ENCODE assay signal across 13 cellular contexts in the genomic region with DNA sequence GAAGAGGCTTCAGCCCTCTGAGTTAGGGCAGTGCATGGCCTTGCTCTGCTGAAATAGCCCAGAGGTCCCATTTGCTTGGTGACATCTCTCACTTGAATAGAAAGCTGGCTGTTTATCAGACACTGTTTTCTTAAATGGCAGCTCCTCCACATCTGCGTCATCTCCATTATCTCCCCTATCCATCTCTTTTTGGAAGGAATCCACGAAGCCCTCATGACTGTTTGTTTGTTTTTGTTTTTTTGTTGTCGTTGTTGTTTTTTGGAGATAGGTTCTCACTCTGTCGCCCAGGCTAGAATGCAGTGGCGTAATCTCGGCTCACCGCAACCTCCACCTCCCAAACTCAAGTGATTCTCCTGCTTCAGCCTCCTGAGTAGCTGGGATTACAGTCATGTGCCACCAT. TPM values are rescaled to one million over a fixed set of nuclear protein-coding genes. Genes with fewer than 3 reads are reported as not detected.
DNase-seq lines count a peak whose midpoint lies in the region; ATAC-seq, FAIRE-seq and TF ChIP-seq lines count a peak whose summit lies in the region.
"Had no signal": no experiment of that assay in that cellular context is flagged by ENCODE, and none has a peak within 500 bp of the region (broad histone marks: within the 10 kb centered on the region; RNA-seq: fewer than 3 reads in every experiment).

No MANE protein-coding gene starts in this region.

- H3K79me2 ChIP-seq in K562 (ENCODE audit: control insufficient read depth, insufficient read depth, low read length) = peaks cover 66% of the 10 kb centered on the region

- peak overlapping the region; percentile 98 for H3K4me2 ChIP-seq in K562 (ENCODE audit: insufficient read depth, low read length)

- no TSS peak for BruUV-seq in K562 (replicated peaks; lab: Mats Ljungman, UMichigan)
- no TSS peak for BruUV-seq in MCF 10A (replicated peaks; lab: Mats Ljungman, UMichigan)

- H3K27ac Mint-ChIP-seq in naive thymus-derived CD8-positive, alpha-beta T cell = peak overlapping the region; percentile 79 to 94 (median 86)
- no peak overlapping the region for H3K27ac Mint-ChIP-seq in MCF 10A (ENCODE audit: low read depth, unreplicated experiment)

- FAIRE-seq in K562 (lab: Jason Lieb, UNC) = no peak

- in situ Hi-C loops in K562 (cut with MboI) = no loop called here

- DNase-seq in AG04450 (ENCODE audit: low read depth, low spot score) (no peak), HFF-Myc (ENCODE audit: extremely low read depth, low read depth) (no peak), K562 (ENCODE audit: extremely low read depth in 1 of 4, low spot score in 3 of 4) (no peak), NCI-H446 treated with DMSO at 0.1 percent for 48 hours (lab: John Stamatoyannopoulos, UW) (no peak), MCF 10A (ENCODE audit: unreplicated experiment) (no peak)
- no peak for DNase-seq in naive thymus-derived CD8-positive, alpha-beta T cell
- DNase-seq: DMS153; NCI-H2029; SIG-M5; stimulated activated CD8-positive, alpha-beta memory T cell treated with anti-CD3 and anti-CD28 coated beads, Interleukin-4, amount 100 ng/mL, for 48 hours had no signal

- CTCF ChIA-PET in AG04450 (lab: Charles Lee) = no interaction called here
- CTCF ChIA-PET in K562 (lab: Yijun Ruan, JAX; ENCODE audit: low intra/inter-chr PET ratio) = no interaction called here
- CTCF ChIA-PET in MCF 10A (lab: Yijun Ruan, JAX) = interaction anchor here (0.5 kb wide), 1 partner anchor 298 kb away, joined by 3 read pairs; no protein-coding TSS in a partner anchor

- no peaks in the 10 kb centered on the region for H3K9me1 ChIP-seq in K562 (ENCODE audit: control insufficient read depth, insufficient read depth, low read length)

- no peaks in the 10 kb centered on the region for H3K27me3 Mint-ChIP-seq in naive thymus-derived CD8-positive, alpha-beta T cell
- H3K27me3 Mint-ChIP-seq in MCF 10A (ENCODE audit: insufficient read depth, unreplicated experiment) = no peaks in the 10 kb centered on the region

- H3K27ac ChIP-seq in AG04450 (ENCODE audit: low read depth, low read length) (no peak overlapping the region), K562 (ENCODE audit: extremely low read depth, low read depth, low read length) (no peak overlapping the region)

- ATAC-seq in K562 (no peak), HG03045 (IDR thresholded peaks at IDR 0.05; ENCODE audit: unreplicated experiment) (no peak), HG02884 (IDR thresholded peaks at IDR 0.05; ENCODE audit: unreplicated experiment) (no peak)
- ATAC-seq in naive thymus-derived CD8-positive, alpha-beta T cell = no peak

- H3K36me3 ChIP-seq in K562 (ENCODE audit: control insufficient read depth, insufficient read depth, low read length) = peaks cover 3% of the 10 kb centered on the region; the same call in 2 of the 3 replicates

- no peak overlapping the region; a peak in 1 of 4 replicates for H3K9ac ChIP-seq in K562 (ENCODE audit: insufficient read depth in 1 of 2, low read depth in 2 of 2, low read length in 2 of 2)

- peaks cover 23 to 28% of the 10 kb centered on the region in 2 experiments; a peak in 4 of 5 replicates for H3K4me1 ChIP-seq in K562 (replicated peaks in 1 of 2; ENCODE audit: control insufficient read depth in 2 of 2, insufficient read depth in 2 of 2, low read length in 2 of 2)

- peak overlapping the region; percentile 96 for H3K4me3 ChIP-seq in AG04450 (ENCODE audit: low read depth, low read length)
- H3K4me3 ChIP-seq in HFF-Myc (replicated peaks; ENCODE audit: low read depth, low read length) = peak overlapping the region; percentile 77; the same call in 1 of the 2 replicates
- H3K4me3 ChIP-seq in K562 = no peak overlapping the region

- H4K20me1 ChIP-seq in K562 (replicated peaks; ENCODE audit: control insufficient read depth, insufficient read depth, low read length) = peaks cover 12% of the 10 kb centered on the region

- TF ChIP-seq POLR2A in K562 (conservative IDR thresholded peaks at IDR 0.05) = no peak

- peak overlapping the region; percentile 71 to 97 (median 85) for H3K4me3 Mint-ChIP-seq in naive thymus-derived CD8-positive, alpha-beta T cell
- H3K4me3 Mint-ChIP-seq in MCF 10A (ENCODE audit: unreplicated experiment) = no peak overlapping the region

- peaks cover 30 to 68% (median 53%) of the 10 kb centered on the region in 4 donors for H3K4me1 Mint-ChIP-seq in naive thymus-derived CD8-positive, alpha-beta T cell
- H3K4me1 Mint-ChIP-seq in MCF 10A (ENCODE audit: insufficient read depth, unreplicated experiment) = peaks cover 31% of the 10 kb centered on the region

- TF ChIP-seq RAD21 in K562 (CRISPR knock-in tag; conservative IDR thresholded peaks at IDR 0.05 in 1 of 2, IDR thresholded peaks at IDR 0.05 in 1 of 2) = no peak

- TF ChIP-seq CTCF in AG04450 (IDR thresholded peaks at IDR 0.05; ENCODE audit: low read depth, low read length) (no peak), HFF-Myc (IDR thresholded peaks at IDR 0.05; ENCODE audit: low read depth, low read length, missing control alignments) (no peak), K562 (IDR thresholded peaks at IDR 0.05 in 2 of 3, conservative IDR thresholded peaks at IDR 0.05 in 1 of 3; ENCODE audit: insufficient read depth in 2 of 3, low read depth in 1 of 3, low read length in 3 of 3) (no peak), MCF 10A (IDR thresholded peaks at IDR 0.05; ENCODE audit: unreplicated experiment) (no peak)

- H3K9me3 ChIP-seq in AG04450 (ENCODE audit: control insufficient read depth, insufficient read depth, low read length) (no peaks in the 10 kb centered on the region), K562 (replicated peaks; ENCODE audit: control insufficient read depth, insufficient read depth, low read depth, low read length) (no peaks in the 10 kb centered on the region)

- H3K36me3 Mint-ChIP-seq in naive thymus-derived CD8-positive, alpha-beta T cell = no peaks in the 10 kb centered on the region
- H3K36me3 Mint-ChIP-seq in MCF 10A (ENCODE audit: insufficient read depth, unreplicated experiment) = peaks cover 17% of the 10 kb centered on the region

- H3K27me3 ChIP-seq in AG04450 (ENCODE audit: control insufficient read depth, insufficient read depth, low read length) (no peaks in the 10 kb centered on the region), K562 (ENCODE audit: control insufficient read depth in 2 of 2, insufficient read depth in 2 of 2, low read length in 2 of 2) (no peaks in the 10 kb centered on the region)

- intact Hi-C loops in K562 (cut with micrococcal nuclease) (no loop called here), MCF 10A (cut with micrococcal nuclease) (no loop called here)

- H2AFZ ChIP-seq in K562 (ENCODE audit: low read depth, low read length) = no peak overlapping the region

- no peak for TF ChIP-seq EP300 in K562 (IDR thresholded peaks at IDR 0.05; ENCODE audit: low read length)

- 62% methylated on average over 7 of the region's 7 CpGs for WGBS in K562 (ENCODE audit: insufficient coverage, low coverage, missing lambda C conversion rate)

- no peaks in the 10 kb centered on the region for H3K9me3 Mint-ChIP-seq in naive thymus-derived CD8-positive, alpha-beta T cell
- H3K9me3 Mint-ChIP-seq in MCF 10A (ENCODE audit: unreplicated experiment) = no peaks in the 10 kb centered on the region

- POLR2A ChIA-PET in AG04450 (lab: Yijun Ruan, JAX) (no interaction called here), K562 (lab: Yijun Ruan, JAX) (interaction anchor here (0.6 to 1.4 kb wide), 6 partner anchors 10 to 286 kb away, joined by 3 to 6 read pairs (median 4); a partner anchor contains a TSS), MCF 10A (lab: Yijun Ruan, JAX) (interaction anchor here (0.5 to 2.5 kb wide), 3 partner anchors 16 to 187 kb away, joined by 3 to 12 read pairs (median 5); a partner anchor contains a TSS)
- POLR2A ChIA-PET in naive thymus-derived CD8-positive, alpha-beta T cell (lab: Charles Lee) = interaction anchor here (0.6 to 3.4 kb wide), 7 partner anchors 14 to 401 kb away, joined by 3 to 9 read pairs (median 4); a partner anchor contains a TSS

RNA-seq across cellular contexts. Expression of a gene that starts 16.6 kb away (rescaled TPM):
- polyA plus RNA-seq in AG04450 (2011; rRNA removed) (23.1 and 28.8 TPM in 2 replicates), K562 (2011; rRNA removed) (16.0 and 17.2 TPM in 2 replicates), K562 (2014; fragmentation: Illumina TruSeq; extraction: Trizol) (41.8 and 49.4 TPM in 2 replicates), K562 (2014; fragmentation: Nextera tagmentation; extraction: Ambion mirVana) (1 to 10 TPM; 2.1 to 2.3 TPM), K562 (2014; rRNA removed) (21.6 and 25.1 TPM in 2 replicates)
- polyA minus RNA-seq in AG04450 (2011; rRNA and poly(A)+ RNA removed) = 15.8 and 16.3 TPM in 2 replicates
- 23.6 and 31.0 TPM in 2 replicates for total RNA-seq in K562 (2011; cell fraction: chromatin; rRNA removed; ENCODE audit: low replicate concordance)
- total RNA-seq in K562 (2011; cell fraction: nucleolus; rRNA removed) = 14.6 and 17.7 TPM in 2 replicates
- total RNA-seq in K562 (2011; cell fraction: nucleoplasm; rRNA removed) = 16.4 and 21.2 TPM in 2 replicates
- total RNA-seq in K562 (2014; rRNA removed) (9.5 and 13.7 TPM in 2 replicates), K562 (2014; rRNA removed; fragmentation: Illumina TruSeq; extraction: Trizol) (9.7 and 13.8 TPM in 2 replicates), K562 (2015; rRNA removed; fragmentation: Illumina TruSeq; extraction: Trizol) (10.3 and 11.9 TPM in 2 replicates), K562 (2021) (34.4 and 35.4 TPM in 2 replicates), MCF 10A (2022) (38.6 and 40.8 TPM in 2 replicates)
- 13.5 and 27.6 TPM in 2 replicates for polyA plus RNA-seq in K562 (2011; cell fraction: cytosol; rRNA removed)
- 13.9 and 22.0 TPM in 2 replicates for polyA plus RNA-seq in K562 (2011; cell fraction: nucleus; rRNA removed)
- 28.6 and 41.3 TPM in 2 replicates for polyA plus RNA-seq in K562 (2012)
- 13.7 and 14.0 TPM in 2 replicates for polyA minus RNA-seq in K562 (2011; rRNA and poly(A)+ RNA removed)
- 15.2 and 15.6 TPM in 2 replicates for polyA minus RNA-seq in K562 (2011; cell fraction: cytosol; rRNA and poly(A)+ RNA removed)
- polyA minus RNA-seq in K562 (2011; cell fraction: nucleus; rRNA and poly(A)+ RNA removed) = 5.9 and 8.3 TPM in 2 replicates
- total RNA-seq in naive thymus-derived CD8-positive, alpha-beta T cell = 10 to 100 TPM; 68.5 to 74.4 TPM
- polyA plus RNA-seq in naive thymus-derived CD8-positive, alpha-beta T cell = 10 to 100 TPM; 36.9 to 56.1 (median 44.4) TPM

RNA-seq across cellular contexts. Expression of a gene that starts 16.8 kb away (rescaled TPM):
- polyA plus RNA-seq in AG04450 (2011; rRNA removed) (1.6 and 1.8 TPM in 2 replicates), K562 (2011; rRNA removed) (0.17 and 0.57 TPM in 2 replicates), K562 (2014; fragmentation: Illumina TruSeq; extraction: Trizol) (0.29 and 0.43 TPM in 2 replicates), K562 (2014; fragmentation: Nextera tagmentation; extraction: Ambion mirVana) (under 1 TPM; 0.14 to 0.31 TPM), K562 (2014; rRNA removed) (0.32 and 0.34 TPM in 2 replicates)
- 1.7 and 2.4 TPM in 2 replicates for polyA minus RNA-seq in AG04450 (2011; rRNA and poly(A)+ RNA removed)
- 0.67 and 1.7 TPM in 2 replicates for total RNA-seq in K562 (2011; cell fraction: chromatin; rRNA removed; ENCODE audit: low replicate concordance)
- 0.53 and 0.67 TPM in 2 replicates for total RNA-seq in K562 (2011; cell fraction: nucleolus; rRNA removed)
- total RNA-seq in K562 (2011; cell fraction: nucleoplasm; rRNA removed) = 0.95 and 1.5 TPM in 2 replicates
- total RNA-seq in K562 (2014; rRNA removed) (0.20 and 0.68 TPM in 2 replicates), K562 (2014; rRNA removed; fragmentation: Illumina TruSeq; extraction: Trizol) (0.58 and 0.70 TPM in 2 replicates), K562 (2015; rRNA removed; fragmentation: Illumina TruSeq; extraction: Trizol) (0.57 and 0.62 TPM in 2 replicates), K562 (2021) (0.36 and 0.42 TPM in 2 replicates), MCF 10A (2022) (2.3 and 2.5 TPM in 2 replicates)
- polyA plus RNA-seq in K562 (2011; cell fraction: cytosol; rRNA removed) = 0.03 and 0.22 TPM in 2 replicates
- polyA plus RNA-seq in K562 (2011; cell fraction: nucleus; rRNA removed) = 0.27 and 0.73 TPM in 2 replicates
- polyA plus RNA-seq in K562 (2012) = 0.29 and 0.30 TPM in 2 replicates
- polyA minus RNA-seq in K562 (2011; rRNA and poly(A)+ RNA removed) = 0.32 and 1.0 TPM in 2 replicates
- 0.18 and 0.19 TPM in 2 replicates for polyA minus RNA-seq in K562 (2011; cell fraction: cytosol; rRNA and poly(A)+ RNA removed)
- polyA minus RNA-seq in K562 (2011; cell fraction: nucleus; rRNA and poly(A)+ RNA removed) = 0.13 and 0.89 TPM in 2 replicates
- 1 to 10 TPM; 5.7 to 5.8 TPM for total RNA-seq in naive thymus-derived CD8-positive, alpha-beta T cell
- 1 to 10 TPM; 1.1 to 2.3 (median 1.9) TPM for polyA plus RNA-seq in naive thymus-derived CD8-positive, alpha-beta T cell

RNA-seq across cellular contexts. Expression of a gene that starts 35.2 kb away (rescaled TPM):
- polyA plus RNA-seq in AG04450 (2011; rRNA removed) (not detected in 2 replicates), K562 (2011; rRNA removed) (not detected in 2 replicates), K562 (2014; fragmentation: Illumina TruSeq; extraction: Trizol) (not detected in 2 replicates), K562 (2014; fragmentation: Nextera tagmentation; extraction: Ambion mirVana) (not detected), K562 (2014; rRNA removed) (not detected in 2 replicates)
- polyA minus RNA-seq in AG04450 (2011; rRNA and poly(A)+ RNA removed) = not detected in 2 replicates
- total RNA-seq in K562 (2011; cell fraction: chromatin; rRNA removed; ENCODE audit: low replicate concordance) = not detected in 2 replicates
- not detected in 2 replicates for total RNA-seq in K562 (2011; cell fraction: nucleolus; rRNA removed)
- total RNA-seq in K562 (2011; cell fraction: nucleoplasm; rRNA removed) = not detected in 2 replicates
- total RNA-seq in K562 (2014; rRNA removed) (not detected in 2 replicates), K562 (2014; rRNA removed; fragmentation: Illumina TruSeq; extraction: Trizol) (not detected in 2 replicates), K562 (2015; rRNA removed; fragmentation: Illumina TruSeq; extraction: Trizol) (not detected in 2 replicates), K562 (2021) (not detected in 2 replicates), MCF 10A (2022) (not detected in 2 replicates)
- not detected in 2 replicates for polyA plus RNA-seq in K562 (2011; cell fraction: cytosol; rRNA removed)
- polyA plus RNA-seq in K562 (2011; cell fraction: nucleus; rRNA removed) = not detected in 2 replicates
- polyA plus RNA-seq in K562 (2012) = not detected in 2 replicates
- polyA minus RNA-seq in K562 (2011; rRNA and poly(A)+ RNA removed) = not detected in 2 replicates
- polyA minus RNA-seq in K562 (2011; cell fraction: cytosol; rRNA and poly(A)+ RNA removed) = not detected in 2 replicates
- not detected in 2 replicates for polyA minus RNA-seq in K562 (2011; cell fraction: nucleus; rRNA and poly(A)+ RNA removed)
- not detected for total RNA-seq in naive thymus-derived CD8-positive, alpha-beta T cell
- under 1 TPM in 1 of 3 donors, not detected in 2; 0.26 TPM for polyA plus RNA-seq in naive thymus-derived CD8-positive, alpha-beta T cell
- total RNA-seq: activated CD8-positive, alpha-beta memory T cell treated with anti-CD3 and anti-CD28 coated beads for 36 hours had no signal

RNA-seq across cellular contexts. Expression of a gene that starts 40.7 kb away (rescaled TPM):
- polyA plus RNA-seq in AG04450 (2011; rRNA removed) (28.9 and 38.6 TPM in 2 replicates), K562 (2011; rRNA removed) (2.2 and 7.8 TPM in 2 replicates), K562 (2014; fragmentation: Illumina TruSeq; extraction: Trizol) (5.9 and 8.3 TPM in 2 replicates), K562 (2014; fragmentation: Nextera tagmentation; extraction: Ambion mirVana) (10 to 100 TPM; 11.1 to 17.6 TPM), K562 (2014; rRNA removed) (4.9 and 6.6 TPM in 2 replicates)
- polyA minus RNA-seq in AG04450 (2011; rRNA and poly(A)+ RNA removed) = 28.3 and 29.8 TPM in 2 replicates
- 4.7 and 8.8 TPM in 2 replicates for total RNA-seq in K562 (2011; cell fraction: chromatin; rRNA removed; ENCODE audit: low replicate concordance)
- total RNA-seq in K562 (2011; cell fraction: nucleolus; rRNA removed) = 2.0 and 3.0 TPM in 2 replicates
- total RNA-seq in K562 (2011; cell fraction: nucleoplasm; rRNA removed) = 3.7 and 4.2 TPM in 2 replicates
- total RNA-seq in K562 (2014; rRNA removed) (4.8 and 6.8 TPM in 2 replicates), K562 (2014; rRNA removed; fragmentation: Illumina TruSeq; extraction: Trizol) (10.8 and 11.0 TPM in 2 replicates), K562 (2015; rRNA removed; fragmentation: Illumina TruSeq; extraction: Trizol) (6.9 TPM in 2 replicates), K562 (2021) (6.2 and 6.7 TPM in 2 replicates), MCF 10A (2022) (29.5 and 33.1 TPM in 2 replicates)
- polyA plus RNA-seq in K562 (2011; cell fraction: cytosol; rRNA removed) = 1.1 and 1.7 TPM in 2 replicates
- polyA plus RNA-seq in K562 (2011; cell fraction: nucleus; rRNA removed) = 3.2 and 3.3 TPM in 2 replicates
- polyA plus RNA-seq in K562 (2012) = 5.3 and 6.6 TPM in 2 replicates
- 9.2 and 14.1 TPM in 2 replicates for polyA minus RNA-seq in K562 (2011; rRNA and poly(A)+ RNA removed)
- 2.0 and 6.1 TPM in 2 replicates for polyA minus RNA-seq in K562 (2011; cell fraction: cytosol; rRNA and poly(A)+ RNA removed)
- polyA minus RNA-seq in K562 (2011; cell fraction: nucleus; rRNA and poly(A)+ RNA removed) = 3.0 and 3.2 TPM in 2 replicates
- total RNA-seq in naive thymus-derived CD8-positive, alpha-beta T cell = 10 to 100 TPM; 26.4 to 28.3 TPM
- polyA plus RNA-seq in naive thymus-derived CD8-positive, alpha-beta T cell = 10 to 100 TPM; 37.6 to 43.1 (median 38.1) TPM

RNA-seq across cellular contexts. Expression of a gene that starts 59.1 kb away (rescaled TPM):
- polyA plus RNA-seq in AG04450 (2011; rRNA removed) (10.7 and 10.9 TPM in 2 replicates), K562 (2011; rRNA removed) (13.3 and 14.5 TPM in 2 replicates), K562 (2014; fragmentation: Illumina TruSeq; extraction: Trizol) (14.9 and 19.1 TPM in 2 replicates), K562 (2014; fragmentation: Nextera tagmentation; extraction: Ambion mirVana) (1 to 10 TPM; 5.1 to 8.3 TPM), K562 (2014; rRNA removed) (12.4 and 13.1 TPM in 2 replicates)
- 7.4 and 9.0 TPM in 2 replicates for polyA minus RNA-seq in AG04450 (2011; rRNA and poly(A)+ RNA removed)
- 20.1 and 25.2 TPM in 2 replicates for total RNA-seq in K562 (2011; cell fraction: chromatin; rRNA removed; ENCODE audit: low replicate concordance)
- 18.3 and 21.2 TPM in 2 replicates for total RNA-seq in K562 (2011; cell fraction: nucleolus; rRNA removed)
- total RNA-seq in K562 (2011; cell fraction: nucleoplasm; rRNA removed) = 14.8 and 19.4 TPM in 2 replicates
- total RNA-seq in K562 (2014; rRNA removed) (13.7 and 16.3 TPM in 2 replicates), K562 (2014; rRNA removed; fragmentation: Illumina TruSeq; extraction: Trizol) (10.0 TPM in 2 replicates), K562 (2015; rRNA removed; fragmentation: Illumina TruSeq; extraction: Trizol) (11.5 and 12.5 TPM in 2 replicates), K562 (2021) (11.2 and 12.4 TPM in 2 replicates), MCF 10A (2022) (7.5 and 8.9 TPM in 2 replicates)
- polyA plus RNA-seq in K562 (2011; cell fraction: cytosol; rRNA removed) = 9.0 and 10.8 TPM in 2 replicates
- polyA plus RNA-seq in K562 (2011; cell fraction: nucleus; rRNA removed) = 23.0 and 23.8 TPM in 2 replicates
- 9.4 and 13.7 TPM in 2 replicates for polyA plus RNA-seq in K562 (2012)
- polyA minus RNA-seq in K562 (2011; rRNA and poly(A)+ RNA removed) = 5.3 and 7.0 TPM in 2 replicates
- polyA minus RNA-seq in K562 (2011; cell fraction: cytosol; rRNA and poly(A)+ RNA removed) = 5.5 and 6.1 TPM in 2 replicates
- polyA minus RNA-seq in K562 (2011; cell fraction: nucleus; rRNA and poly(A)+ RNA removed) = 10.0 and 14.0 TPM in 2 replicates
- total RNA-seq in naive thymus-derived CD8-positive, alpha-beta T cell = 10 to 100 TPM; 17.1 to 19.7 TPM
- 10 to 100 TPM; 12.3 to 18.8 (median 14.0) TPM for polyA plus RNA-seq in naive thymus-derived CD8-positive, alpha-beta T cell
